ENCODE assay signal across 21 cellular contexts in the genomic region with DNA sequence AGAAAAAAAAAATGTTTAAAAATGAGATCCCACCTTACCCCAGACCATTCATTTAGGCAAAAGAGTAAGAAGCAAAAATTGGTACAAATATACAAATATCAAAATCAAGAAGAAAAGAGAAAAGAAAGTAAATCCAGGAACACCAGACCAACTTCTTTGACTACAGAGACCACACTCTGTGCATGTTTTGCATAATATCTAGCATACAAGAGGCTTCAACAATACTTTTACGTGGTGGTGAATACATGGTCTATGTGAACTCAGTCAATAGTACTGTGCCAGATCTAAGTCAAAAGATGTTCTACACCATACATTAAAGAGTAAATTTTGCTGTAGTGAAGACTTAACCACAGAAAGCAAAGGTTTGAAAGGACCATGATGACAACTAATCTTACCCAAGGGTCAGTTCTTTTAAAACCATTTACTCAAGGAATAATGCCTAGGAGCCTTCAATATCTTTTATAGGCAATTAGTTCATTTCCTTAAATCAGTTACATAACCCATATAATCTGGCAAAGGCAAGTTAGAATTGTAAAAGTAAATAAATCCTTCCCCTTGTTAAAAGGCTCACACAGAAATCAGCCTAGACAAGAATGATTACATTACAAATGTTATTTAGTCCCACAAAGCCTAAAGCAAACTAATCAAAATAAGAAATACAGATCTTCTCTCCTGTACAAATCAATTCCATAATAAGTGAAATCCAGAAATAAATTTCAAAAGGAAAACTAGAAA.
A peak's percentile ranks its signal among the peaks of the same experiment; 100 is the strongest.
DNase-seq lines count a peak whose midpoint lies in the region; ATAC-seq, FAIRE-seq and TF ChIP-seq lines count a peak whose summit lies in the region.
"Had no signal": no experiment of that assay in that cellular context is flagged by ENCODE, and none has a peak within 500 bp of the region (broad histone marks: within the 10 kb centered on the region; RNA-seq: fewer than 3 reads in every experiment).

No MANE protein-coding gene starts in this region.

- POLR2A ChIA-PET in A549 (lab: Yijun Ruan, JAX), result no interaction called here

- TF ChIP-seq RAD21 in A549 (conservative IDR thresholded peaks at IDR 0.05 in 1 of 2, IDR thresholded peaks at IDR 0.05 in 1 of 2), result no peak

- H3K4me2 ChIP-seq in A549, result no peak overlapping the region
- H3K4me2 ChIP-seq: BLaER1 treated with 17β-estradiol and CSF1 and Interleukin-3, amounts not matched to agents 10 nM and 100 nM had no signal

- H3K4me3 ChIP-seq in A549 (no peak overlapping the region), esophagus squamous epithelium (no peak overlapping the region)
- H3K4me3 ChIP-seq: BLaER1 treated with 17β-estradiol and CSF1 and Interleukin-3, amounts not matched to agents 10 nM and 100 nM; MG63 had no signal

- ATAC-seq in A549, result no peak
- peak; percentile 63 for ATAC-seq in GM19351 (IDR thresholded peaks at IDR 0.05; ENCODE audit: unreplicated experiment)
- ATAC-seq: Right ventricle myocardium inferior had no signal

- DNase-seq in A549 (ENCODE audit: low read depth in 1 of 2, low spot score in 1 of 2), result no peak
- peak; percentile 70 for DNase-seq in NCI-H526 treated with DMSO at 0.1 percent for 48 hours (lab: John Stamatoyannopoulos, UW)
- DNase-seq in frontal cortex (ENCODE audit: low spot score in 2 of 2), result no peak
- DNase-seq in esophagus squamous epithelium (lab: John Stamatoyannopoulos, UW), result no peak
- no peak for DNase-seq in GM19239 (ENCODE audit: insufficient read length, low spot score)
- no peak for DNase-seq in activated CD4-positive, alpha-beta T cell treated with anti-CD3 and anti-CD28 coated beads, Interleukin-2, amount 50 U/mL, for 48 hours
- no peak for DNase-seq in Ammon's horn (ENCODE audit: low spot score)
- DNase-seq: CD8-positive, alpha-beta memory T cell; GOT3; Kasumi-1; MG63; NCI-H1048; NCI-H146; NCI-H2029 treated with DMSO at 0.1 percent for 48 hours; NCI-H2171; NCI-H446; SW 1271 had no signal

- CTCF ChIA-PET in A549 (lab: Yijun Ruan, JAX), result no interaction called here

- FAIRE-seq in A549 (lab: Jason Lieb, UNC) (peak; percentile 59), frontal cortex (lab: Jason Lieb, UNC) (peak; percentile 53), GM19239 (lab: Jason Lieb, UNC) (no peak)
- FAIRE-seq: RCC 7860 had no signal

- H3K9me3 ChIP-seq in A549 (no peaks in the 10 kb centered on the region), esophagus squamous epithelium (no peaks in the 10 kb centered on the region)
- H3K9me3 ChIP-seq: BLaER1 treated with 17β-estradiol and CSF1 and Interleukin-3, amounts not matched to agents 10 nM and 100 nM; MG63 had no signal

- peaks cover 0 to 40% (median 0%) of the 10 kb centered on the region in 3 donors for H3K36me3 ChIP-seq in esophagus squamous epithelium
- H3K36me3 ChIP-seq: BLaER1 treated with 17β-estradiol and CSF1 and Interleukin-3, amounts not matched to agents 10 nM and 100 nM; MG63 had no signal

- TF ChIP-seq CTCF in A549 (IDR thresholded peaks at IDR 0.05), result no peak
- no peak for TF ChIP-seq CTCF in esophagus squamous epithelium (IDR thresholded peaks at IDR 0.05)

- intact Hi-C loops in esophagus squamous epithelium (cut with DNase I), result no loop called here

- H3K4me1 ChIP-seq in A549 (peaks cover 10% of the 10 kb centered on the region; the same call in 1 of the 3 replicates), esophagus squamous epithelium (peaks cover 0 to 8% (median 0%) of the 10 kb centered on the region in 3 donors)
- H3K4me1 ChIP-seq: BLaER1 treated with 17β-estradiol and CSF1 and Interleukin-3, amounts not matched to agents 10 nM and 100 nM had no signal

- TF ChIP-seq POLR2A in A549 (IDR thresholded peaks at IDR 0.05; ENCODE audit: low read length), result no peak
- no peak for TF ChIP-seq POLR2A in esophagus squamous epithelium (IDR thresholded peaks at IDR 0.05)

- H3K27me3 ChIP-seq in esophagus squamous epithelium, result no peaks in the 10 kb centered on the region
- H3K27me3 ChIP-seq: BLaER1 treated with 17β-estradiol and CSF1 and Interleukin-3, amounts not matched to agents 10 nM and 100 nM; MG63 had no signal

- H3K27ac ChIP-seq in A549 (no peak overlapping the region), esophagus squamous epithelium (no peak overlapping the region)
- H3K27ac ChIP-seq: BLaER1 treated with 17β-estradiol and CSF1 and Interleukin-3, amounts not matched to agents 10 nM and 100 nM had no signal

- no peak for TF ChIP-seq EP300 in A549 (IDR thresholded peaks at IDR 0.05)

- WGBS in A549 (ENCODE audit: missing lambda C conversion rate), result 90% methylated on average over 1 of the region's 1 CpG
- WGBS in esophagus squamous epithelium, 2 donors, result 64 to 67% methylated on average over 1 of the region's 1 CpG

TF ChIP-seq in A549, 52 proteins besides CTCF, POLR2A, EP300 and RAD21:
- no peak for TF ChIP-seq ESRRA (IDR thresholded peaks at IDR 0.05; ENCODE audit: borderline replicate concordance, low read length)
- TF ChIP-seq JUNB (IDR thresholded peaks at IDR 0.05), result no peak
- no peak for TF ChIP-seq CEBPB (IDR thresholded peaks at IDR 0.05)
- TF ChIP-seq, protein P1, sequence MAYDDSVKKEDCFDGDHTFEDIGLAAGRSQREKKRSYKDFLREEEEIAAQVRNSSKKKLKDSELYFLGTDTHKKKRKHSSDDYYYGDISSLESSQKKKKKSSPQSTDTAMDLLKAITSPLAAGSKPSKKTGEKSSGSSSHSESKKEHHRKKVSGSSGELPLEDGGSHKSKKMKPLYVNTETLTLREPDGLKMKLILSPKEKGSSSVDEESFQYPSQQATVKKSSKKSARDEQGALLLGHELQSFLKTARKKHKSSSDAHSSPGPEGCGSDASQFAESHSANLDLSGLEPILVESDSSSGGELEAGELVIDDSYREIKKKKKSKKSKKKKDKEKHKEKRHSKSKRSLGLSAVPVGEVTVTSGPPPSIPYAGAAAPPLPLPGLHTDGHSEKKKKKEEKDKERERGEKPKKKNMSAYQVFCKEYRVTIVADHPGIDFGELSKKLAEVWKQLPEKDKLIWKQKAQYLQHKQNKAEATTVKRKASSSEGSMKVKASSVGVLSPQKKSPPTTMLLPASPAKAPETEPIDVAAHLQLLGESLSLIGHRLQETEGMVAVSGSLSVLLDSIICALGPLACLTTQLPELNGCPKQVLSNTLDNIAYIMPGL (CRISPR knock-in tag; IDR thresholded peaks at IDR 0.05; ENCODE audit: borderline replicate concordance), result no peak
- TF ChIP-seq MAZ (IDR thresholded peaks at IDR 0.05; ENCODE audit: borderline replicate concordance, low read depth, low read length), result no peak
- TF ChIP-seq, protein P2, sequence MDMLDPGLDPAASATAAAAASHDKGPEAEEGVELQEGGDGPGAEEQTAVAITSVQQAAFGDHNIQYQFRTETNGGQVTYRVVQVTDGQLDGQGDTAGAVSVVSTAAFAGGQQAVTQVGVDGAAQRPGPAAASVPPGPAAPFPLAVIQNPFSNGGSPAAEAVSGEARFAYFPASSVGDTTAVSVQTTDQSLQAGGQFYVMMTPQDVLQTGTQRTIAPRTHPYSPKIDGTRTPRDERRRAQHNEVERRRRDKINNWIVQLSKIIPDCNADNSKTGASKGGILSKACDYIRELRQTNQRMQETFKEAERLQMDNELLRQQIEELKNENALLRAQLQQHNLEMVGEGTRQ (IDR thresholded peaks at IDR 0.05), result no peak
- TF ChIP-seq, protein P3, sequence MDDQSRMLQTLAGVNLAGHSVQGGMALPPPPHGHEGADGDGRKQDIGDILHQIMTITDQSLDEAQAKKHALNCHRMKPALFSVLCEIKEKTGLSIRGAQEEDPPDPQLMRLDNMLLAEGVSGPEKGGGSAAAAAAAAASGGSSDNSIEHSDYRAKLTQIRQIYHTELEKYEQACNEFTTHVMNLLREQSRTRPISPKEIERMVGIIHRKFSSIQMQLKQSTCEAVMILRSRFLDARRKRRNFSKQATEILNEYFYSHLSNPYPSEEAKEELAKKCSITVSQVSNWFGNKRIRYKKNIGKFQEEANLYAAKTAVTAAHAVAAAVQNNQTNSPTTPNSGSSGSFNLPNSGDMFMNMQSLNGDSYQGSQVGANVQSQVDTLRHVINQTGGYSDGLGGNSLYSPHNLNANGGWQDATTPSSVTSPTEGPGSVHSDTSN (IDR thresholded peaks at IDR 0.05), result no peak
- no peak for TF ChIP-seq TFCP2L1 (CRISPR knock-in tag; IDR thresholded peaks at IDR 0.05)
- no peak for TF ChIP-seq FOXS1 (CRISPR knock-in tag; IDR thresholded peaks at IDR 0.05)
- no peak for TF ChIP-seq CBX2 (IDR thresholded peaks at IDR 0.05; ENCODE audit: borderline replicate concordance, low read depth)
- no peak for TF ChIP-seq KDM5A (IDR thresholded peaks at IDR 0.05)
- TF ChIP-seq CBX8 (IDR thresholded peaks at IDR 0.05), result no peak
- no peak for TF ChIP-seq ZSCAN20 (CRISPR knock-in tag; IDR thresholded peaks at IDR 0.05)
- no peak for TF ChIP-seq HEYL (CRISPR knock-in tag; IDR thresholded peaks at IDR 0.05)
- TF ChIP-seq SREBF2 (IDR thresholded peaks at IDR 0.05), result no peak
- no peak for TF ChIP-seq HOXB13 (CRISPR knock-in tag; IDR thresholded peaks at IDR 0.05; ENCODE audit: low read depth)
- TF ChIP-seq PHF8 (IDR thresholded peaks at IDR 0.05; ENCODE audit: borderline replicate concordance, low read depth), result no peak
- TF ChIP-seq, protein P4, sequence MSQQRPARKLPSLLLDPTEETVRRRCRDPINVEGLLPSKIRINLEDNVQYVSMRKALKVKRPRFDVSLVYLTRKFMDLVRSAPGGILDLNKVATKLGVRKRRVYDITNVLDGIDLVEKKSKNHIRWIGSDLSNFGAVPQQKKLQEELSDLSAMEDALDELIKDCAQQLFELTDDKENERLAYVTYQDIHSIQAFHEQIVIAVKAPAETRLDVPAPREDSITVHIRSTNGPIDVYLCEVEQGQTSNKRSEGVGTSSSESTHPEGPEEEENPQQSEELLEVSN (IDR thresholded peaks at IDR 0.05; ENCODE audit: borderline replicate concordance, low read depth), result no peak
- TF ChIP-seq TP53 (CRISPR knock-in tag; IDR thresholded peaks at IDR 0.05), result no peak
- no peak for TF ChIP-seq NR3C1 (IDR thresholded peaks at IDR 0.05)
TF ChIP-seq in A549: peak in this region for 0.
